Comparison of ENCODE assay signal across 12 cellular contexts in genomic region chr1:89890085-89890754, GRCh38.
DNase-seq lines count a peak whose midpoint lies in the region; ATAC-seq and TF ChIP-seq lines count a peak whose summit lies in the region.
"Had no signal": no experiment of that assay in that cellular context is flagged by ENCODE, and none has a peak within 500 bp of the region (broad histone marks: within the 10 kb centered on the region; RNA-seq: fewer than 3 reads in every experiment).

No MANE protein-coding gene starts in this region.

- H4K20me1 ChIP-seq in smooth muscle cell (ENCODE audit: low read depth): no peaks in the 10 kb centered on the region

- POLR2A ChIA-PET in Panc1 (lab: Charles Lee): no interaction called here

- TF ChIP-seq POLR2A in erythroblast (IDR thresholded peaks at IDR 0.05; ENCODE audit: low read length): no peak

- H3K27me3 ChIP-seq in Panc1 (ENCODE audit: control insufficient read depth, insufficient read depth, low read length): no peaks in the 10 kb centered on the region
- H3K27me3 ChIP-seq in smooth muscle cell (ENCODE audit: low read depth): no peaks in the 10 kb centered on the region
- H3K27me3 ChIP-seq: ovary had no signal

- H3K9me3 Mint-ChIP-seq in activated naive CD4-positive, alpha-beta T cell treated with anti-CD3 and anti-CD28 coated beads, Interleukin-2, amount 50 U/mL, for 24 hours: no peaks in the 10 kb centered on the region
- no peaks in the 10 kb centered on the region for H3K9me3 Mint-ChIP-seq in activated naive CD4-positive, alpha-beta T cell treated with anti-CD3 and anti-CD28 coated beads, Interleukin-2, amount 50 U/mL, for 72 hours

- intact Hi-C loops in Panc1 (cut with micrococcal nuclease; ENCODE audit: unreplicated experiment): no loop called here

- no peak overlapping the region for H2AFZ ChIP-seq in smooth muscle cell (ENCODE audit: low read depth)

- no peak overlapping the region for H3K27ac ChIP-seq in Panc1 (ENCODE audit: low read length)
- H3K27ac ChIP-seq in smooth muscle cell (ENCODE audit: low read depth): peak overlapping the region; percentile 70
- H3K27ac ChIP-seq: ovary had no signal

- H3K27me3 Mint-ChIP-seq in activated naive CD4-positive, alpha-beta T cell treated with anti-CD3 and anti-CD28 coated beads, Interleukin-2, amount 50 U/mL, for 24 hours: no peaks in the 10 kb centered on the region

- peaks cover 56% of the 10 kb centered on the region for H3K4me1 Mint-ChIP-seq in activated naive CD4-positive, alpha-beta T cell treated with anti-CD3 and anti-CD28 coated beads, Interleukin-2, amount 50 U/mL, for 24 hours

- DNase-seq in activated naive CD4-positive, alpha-beta T cell treated with anti-CD3 and anti-CD28 coated beads, Interleukin-2, amount 50 U/mL, for 72 hours (ENCODE audit: low spot score in 2 of 2): no peak
- no peak for DNase-seq in Panc1 (ENCODE audit: low read depth, low spot score)
- peak; percentile 62 to 74 for DNase-seq in erythroblast (lab: John Stamatoyannopoulos, UW)
- DNase-seq in smooth muscle cell (lab: John Stamatoyannopoulos, UW; ENCODE audit: unreplicated experiment): no peak
- DNase-seq in NCI-H1436 (lab: John Stamatoyannopoulos, UW): no peak
- DNase-seq in foreskin melanocyte: no peak
- no peak for DNase-seq in NCI-H1105 treated with DMSO at 0.1 percent for 48 hours (lab: John Stamatoyannopoulos, UW)
- DNase-seq: activated effector memory CD4-positive, alpha-beta T cell treated with anti-CD3 and anti-CD28 coated beads, Interleukin-2, amount 50 U/mL, for 16 hours; effector memory CD4-positive, alpha-beta T cell; NCI-H1105; ovary had no signal

- CTCF ChIA-PET in Panc1 (lab: Charles Lee): no interaction called here

- no peak for ATAC-seq in activated naive CD4-positive, alpha-beta T cell treated with anti-CD3 and anti-CD28 coated beads, Interleukin-2, amount 50 U/mL, for 72 hours
- peak; percentile 71 for ATAC-seq in Panc1

- H3K4me3 ChIP-seq in Panc1 (ENCODE audit: low read depth in 2 of 2, low read length in 2 of 2) (no peak overlapping the region), smooth muscle cell (no peak overlapping the region)
- H3K4me3 ChIP-seq: ovary had no signal

- H3K36me3 ChIP-seq in Panc1 (ENCODE audit: control insufficient read depth, insufficient read depth, low read length) (no peaks in the 10 kb centered on the region), smooth muscle cell (ENCODE audit: low read depth) (no peaks in the 10 kb centered on the region)
- H3K36me3 ChIP-seq: ovary had no signal

- H3K4me3 Mint-ChIP-seq in activated naive CD4-positive, alpha-beta T cell treated with anti-CD3 and anti-CD28 coated beads, Interleukin-2, amount 50 U/mL, for 24 hours: no peak overlapping the region

- TF ChIP-seq CTCF in Panc1 (IDR thresholded peaks at IDR 0.05) (no peak), smooth muscle cell (IDR thresholded peaks at IDR 0.05; ENCODE audit: borderline replicate concordance, insufficient read depth, poor library complexity, severe bottlenecking) (no peak)

- in situ Hi-C loops in Panc1 (cut with HindIII; ENCODE audit: low pct_unique_long_range_greater_than_20kb, low sequenced_read_pairs): no loop called here

- H3K36me3 Mint-ChIP-seq in activated naive CD4-positive, alpha-beta T cell treated with anti-CD3 and anti-CD28 coated beads, Interleukin-2, amount 50 U/mL, for 24 hours: peaks cover 28% of the 10 kb centered on the region
- H3K36me3 Mint-ChIP-seq in activated naive CD4-positive, alpha-beta T cell treated with anti-CD3 and anti-CD28 coated beads, Interleukin-2, amount 50 U/mL, for 72 hours: peaks cover 7 to 13% of the 10 kb centered on the region in 2 donors

- H3K4me2 ChIP-seq in smooth muscle cell: peak overlapping the region; percentile 44

- peaks cover 5% of the 10 kb centered on the region for H3K4me1 ChIP-seq in Panc1 (ENCODE audit: control insufficient read depth, insufficient read depth, low read length)
- H3K4me1 ChIP-seq in smooth muscle cell (ENCODE audit: low read depth): peaks cover 21% of the 10 kb centered on the region

- H3F3A ChIP-seq in smooth muscle cell (ENCODE audit: low read depth): peaks cover 16% of the 10 kb centered on the region

- WGBS in smooth muscle cell (ENCODE audit: low lambda C conversion rate): 61% methylated on average over 7 of the region's 7 CpGs

- no peak overlapping the region for H3K9ac ChIP-seq in smooth muscle cell (ENCODE audit: low read depth)

- peaks cover 4% of the 10 kb centered on the region for H3K79me2 ChIP-seq in smooth muscle cell (ENCODE audit: low read depth)

- peak overlapping the region; percentile 56 for H3K27ac Mint-ChIP-seq in activated naive CD4-positive, alpha-beta T cell treated with anti-CD3 and anti-CD28 coated beads, Interleukin-2, amount 50 U/mL, for 24 hours
- H3K27ac Mint-ChIP-seq in activated naive CD4-positive, alpha-beta T cell treated with anti-CD3 and anti-CD28 coated beads, Interleukin-2, amount 50 U/mL, for 72 hours: no peak overlapping the region

- H3K9me3 ChIP-seq in Panc1 (ENCODE audit: control insufficient read depth, insufficient read depth, low read depth, low read length) (no peaks in the 10 kb centered on the region), smooth muscle cell (replicated peaks; ENCODE audit: low read depth) (no peaks in the 10 kb centered on the region)
- H3K9me3 ChIP-seq: ovary had no signal

- BruUV-seq in Panc1 (replicated peaks; lab: Mats Ljungman, UMichigan): no TSS peak

Comparison
In these comparisons a context has a peak if more than half of its experiments do, and no peak if none do; other contexts are left out.
1. DNase-seq: peak in erythroblast (2 of 2); none in activated naive CD4-positive, alpha-beta T cell treated with anti-CD3 and anti-CD28 coated beads, Interleukin-2, amount 50 U/mL, for 72 hours (0 of 2), Panc1 (single experiment), smooth muscle cell (single experiment), NCI-H1436 (single experiment), foreskin melanocyte (single experiment) and NCI-H1105 treated with DMSO at 0.1 percent for 48 hours (single experiment).